1 cellular context compared by ENCODE assay signal in genomic region chr14:105305769-105306168, GRCh38.
TF ChIP-seq lines count a peak whose summit lies in the region.

No MANE protein-coding gene starts in this region.

TF ChIP-seq in H1, 55 proteins besides CTCF, POLR2A, EP300 and RAD21:
- TF ChIP-seq USF2 (IDR thresholded peaks at IDR 0.05; ENCODE audit: low read length) (no peak), JUN (IDR thresholded peaks at IDR 0.05; ENCODE audit: low read depth, low read length) (no peak), CHD1 (IDR thresholded peaks at IDR 0.05; ENCODE audit: low read depth, low read length) (no peak), NRF1 (IDR thresholded peaks at IDR 0.05; ENCODE audit: low read depth, low read length) (no peak), CEBPB (IDR thresholded peaks at IDR 0.05; ENCODE audit: low read depth, low read length) (no peak), TBP (IDR thresholded peaks at IDR 0.05; ENCODE audit: low read depth, low read length) (no peak), EZH2 (IDR thresholded peaks at IDR 0.05; ENCODE audit: low read depth, low read length, severe bottlenecking) (no peak), SIN3A (conservative IDR thresholded peaks at IDR 0.05 in 1 of 2, IDR thresholded peaks at IDR 0.05 in 1 of 2; ENCODE audit: low read depth in 1 of 2, low read length in 2 of 2) (no peak), CTBP2 (IDR thresholded peaks at IDR 0.05; ENCODE audit: borderline replicate concordance, insufficient read depth, insufficient read length, low read length) (no peak), SIRT6 (IDR thresholded peaks at IDR 0.05; ENCODE audit: low read length) (no peak), GTF2F1 (IDR thresholded peaks at IDR 0.05; ENCODE audit: borderline replicate concordance, low read depth, low read length) (no peak), HDAC2 (IDR thresholded peaks at IDR 0.05; ENCODE audit: borderline replicate concordance in 1 of 2, low read depth in 2 of 2, low read length in 2 of 2) (no peak), BRCA1 (IDR thresholded peaks at IDR 0.05; ENCODE audit: low read depth, low read length) (no peak), SUZ12 (IDR thresholded peaks at IDR 0.05; ENCODE audit: low read length) (no peak), RFX5 (IDR thresholded peaks at IDR 0.05; ENCODE audit: borderline replicate concordance, low read depth, low read length) (no peak), SAP30 (IDR thresholded peaks at IDR 0.05; ENCODE audit: insufficient read depth, insufficient replicate concordance, low read length) (no peak), NANOG (IDR thresholded peaks at IDR 0.05; ENCODE audit: insufficient read depth, low read depth, low read length, poor library complexity, severe bottlenecking) (no peak), ATF3 (IDR thresholded peaks at IDR 0.05; ENCODE audit: insufficient read depth, low read depth, low read length) (no peak)
